In the genomic region with DNA sequence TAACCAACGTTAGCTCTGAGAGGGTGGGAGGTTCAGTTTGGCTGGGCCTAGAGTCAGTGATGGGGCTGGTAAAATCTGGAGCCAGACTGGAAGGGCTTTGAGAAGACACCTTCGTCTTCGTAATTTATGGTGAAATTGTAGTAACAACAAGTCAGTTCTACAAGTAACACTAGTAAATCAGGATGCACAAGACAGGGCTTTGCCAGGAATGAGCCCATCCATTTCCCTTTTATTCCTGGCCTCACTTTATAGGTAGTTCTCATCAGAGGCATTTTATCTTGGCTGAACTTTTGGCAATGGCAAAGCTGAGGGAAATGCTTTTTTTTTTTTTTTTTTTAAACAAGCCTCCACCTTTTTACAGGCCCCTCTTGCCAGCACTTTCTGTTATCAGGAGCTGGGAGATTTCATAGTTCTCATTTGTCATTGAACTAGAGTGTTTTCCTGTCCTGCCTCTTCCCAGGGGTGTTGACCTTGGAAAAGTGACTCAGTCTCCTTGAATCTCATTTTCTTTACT, we compare ENCODE assay signal across 20 cellular contexts.
DNase-seq lines count a peak whose midpoint lies in the region; ATAC-seq and TF ChIP-seq lines count a peak whose summit lies in the region.
"Had no signal": no experiment of that assay in that cellular context is flagged by ENCODE, and none has a peak within 500 bp of the region (broad histone marks: within the 10 kb centered on the region; RNA-seq: fewer than 3 reads in every experiment).

No MANE protein-coding gene starts in this region.

- no peak overlapping the region for H3K4me3 ChIP-seq in testis
- H3K4me3 ChIP-seq: SJCRH30 had no signal

- 38 to 49% methylated on average over 3 of the region's 3 CpGs for WGBS in testis, 2 donors

- peak overlapping the region; percentile 7 for H3K27ac Mint-ChIP-seq in mesothelial cell of epicardium
- H3K27ac Mint-ChIP-seq: activated naive CD4-positive, alpha-beta T cell treated with anti-CD3 and anti-CD28 coated beads for 36 hours; B cell; HFFc6; stimulated activated naive CD8-positive, alpha-beta T cell treated with anti-CD3 and anti-CD28 coated beads, Interleukin-15, amount 100 ng/mL, for 72 hours had no signal

- no peaks in the 10 kb centered on the region for H3K36me3 ChIP-seq in testis (ENCODE audit: low read depth, missing control alignments)
- H3K36me3 ChIP-seq: SJCRH30 had no signal

- intact Hi-C loops in Right ventricle myocardium superior (cut with DNase I) (no loop called here), testis (cut with DNase I; ENCODE audit: low total_unique reads) (no loop called here), posterior vena cava (cut with DNase I) (no loop called here)

- no peaks in the 10 kb centered on the region for H3K36me3 Mint-ChIP-seq in mesothelial cell of epicardium

- no peak overlapping the region for H3K4me3 Mint-ChIP-seq in mesothelial cell of epicardium
- H3K4me3 Mint-ChIP-seq: activated naive CD4-positive, alpha-beta T cell treated with anti-CD3 and anti-CD28 coated beads for 36 hours; B cell; HFFc6; stimulated activated naive CD8-positive, alpha-beta T cell treated with anti-CD3 and anti-CD28 coated beads, Interleukin-15, amount 100 ng/mL, for 72 hours had no signal

- H3K4me1 ChIP-seq in testis = peaks cover 2% of the 10 kb centered on the region
- H3K4me1 ChIP-seq: SJCRH30 had no signal

- no peak for TF ChIP-seq CTCF in VCaP (conservative IDR thresholded peaks at IDR 0.05)
- TF ChIP-seq CTCF in mesothelial cell of epicardium (IDR thresholded peaks at IDR 0.05; ENCODE audit: unreplicated experiment) = no peak
- TF ChIP-seq CTCF in testis (IDR thresholded peaks at IDR 0.05) = no peak

- H3K27me3 ChIP-seq in testis = no peaks in the 10 kb centered on the region
- H3K27me3 ChIP-seq: SJCRH30 had no signal

- ATAC-seq in Right ventricle myocardium superior (ENCODE audit: poor library complexity) (peak; percentile 81), HG02852 (IDR thresholded peaks at IDR 0.05; ENCODE audit: unreplicated experiment) (no peak), HG02763 (IDR thresholded peaks at IDR 0.05; ENCODE audit: unreplicated experiment) (no peak)
- ATAC-seq: stimulated activated naive CD8-positive, alpha-beta T cell treated with anti-CD3 and anti-CD28 coated beads, Interleukin-15, amount 100 ng/mL, for 72 hours had no signal

- peaks cover 5% of the 10 kb centered on the region for H3K4me1 Mint-ChIP-seq in mesothelial cell of epicardium
- H3K4me1 Mint-ChIP-seq: B cell; stimulated activated naive CD8-positive, alpha-beta T cell treated with anti-CD3 and anti-CD28 coated beads, Interleukin-15, amount 100 ng/mL, for 72 hours had no signal

- DNase-seq in Right ventricle myocardium superior = no peak
- DNase-seq in mesothelial cell of epicardium (ENCODE audit: low spot score in 2 of 2, unreplicated experiment in 2 of 2) = no peak
- DNase-seq in testis = peak; percentile 41
- DNase-seq in cortex of kidney (lab: John Stamatoyannopoulos, UW) = no peak
- no peak for DNase-seq in posterior vena cava (ENCODE audit: low spot score)
- DNase-seq: activated CD4-positive, alpha-beta T cell treated with anti-CD3 and anti-CD28 coated beads for 4 hours; activated naive CD4-positive, alpha-beta T cell treated with anti-CD3 and anti-CD28 coated beads for 36 hours; effector memory CD4-positive, alpha-beta T cell; HFFc6; KG1; midbrain; NCI-H1417 treated with DMSO at 0.1 percent for 48 hours; SJCRH30; stimulated activated naive CD8-positive, alpha-beta T cell treated with anti-CD3 and anti-CD28 coated beads, Interleukin-15, amount 100 ng/mL, for 72 hours; T-helper 9 cell had no signal

- H3K9me3 ChIP-seq in testis = no peaks in the 10 kb centered on the region
- H3K9me3 ChIP-seq: SJCRH30 had no signal

- no peaks in the 10 kb centered on the region for H3K27me3 Mint-ChIP-seq in mesothelial cell of epicardium (ENCODE audit: low read depth)
- H3K27me3 Mint-ChIP-seq: B cell; stimulated activated naive CD8-positive, alpha-beta T cell treated with anti-CD3 and anti-CD28 coated beads, Interleukin-15, amount 100 ng/mL, for 72 hours had no signal

- peak overlapping the region; percentile 18 for H3K27ac ChIP-seq in VCaP
- H3K27ac ChIP-seq in testis = no peak overlapping the region
- H3K27ac ChIP-seq: HL-60, SJCRH30 had no signal

- no peak for TF ChIP-seq POLR2A in testis (IDR thresholded peaks at IDR 0.05)

- no peaks in the 10 kb centered on the region for H3K9me3 Mint-ChIP-seq in mesothelial cell of epicardium
- H3K9me3 Mint-ChIP-seq: activated naive CD4-positive, alpha-beta T cell treated with anti-CD3 and anti-CD28 coated beads for 36 hours; HFFc6; stimulated activated naive CD8-positive, alpha-beta T cell treated with anti-CD3 and anti-CD28 coated beads, Interleukin-15, amount 100 ng/mL, for 72 hours had no signal
